1 cellular context compared by ENCODE assay signal in genomic region chr14:105473033-105473676, GRCh38.
TF ChIP-seq lines count a peak whose summit lies in the region.

No MANE protein-coding gene starts in this region.

TF ChIP-seq in endothelial cell of umbilical vein, 7 proteins besides CTCF, POLR2A, EP300 and RAD21:
- TF ChIP-seq MYC (IDR thresholded peaks at IDR 0.05; ENCODE audit: low read depth, low read length), result no peak
- no peak for TF ChIP-seq EZH2 (IDR thresholded peaks at IDR 0.05; ENCODE audit: borderline replicate concordance, low read depth, low read length, severe bottlenecking)
- no peak for TF ChIP-seq JUN (IDR thresholded peaks at IDR 0.05; ENCODE audit: borderline replicate concordance, insufficient read depth, insufficient read length, low read depth)
- TF ChIP-seq MAX (IDR thresholded peaks at IDR 0.05; ENCODE audit: insufficient read depth, insufficient read length), result no peak
- TF ChIP-seq GATA2 (IDR thresholded peaks at IDR 0.05; ENCODE audit: insufficient read depth, insufficient read length, low read depth, low read length), result no peak
